ENCODE assay signal across 10 cellular contexts in genomic region chr10:43401627-43402026, GRCh38. TPM values are rescaled to one million over a fixed set of nuclear protein-coding genes. Genes with fewer than 3 reads are reported as not detected.
A peak's percentile ranks its signal among the peaks of the same experiment; 100 is the strongest.
DNase-seq lines count a peak whose midpoint lies in the region; ATAC-seq and TF ChIP-seq lines count a peak whose summit lies in the region.
"Had no signal": no experiment of that assay in that cellular context is flagged by ENCODE, and none has a peak within 500 bp of the region (broad histone marks: within the 10 kb centered on the region; RNA-seq: fewer than 3 reads in every experiment).

No MANE protein-coding gene starts in this region.

- WGBS in mesenchymal stem cell, result no CpG with 5 or more reads among the region's 2 CpGs

- H2BK15ac ChIP-seq in mesenchymal stem cell (ENCODE audit: low read depth, poor library complexity, severe bottlenecking), result no peak overlapping the region

- H3K79me1 ChIP-seq in mesenchymal stem cell (replicated peaks; ENCODE audit: low read length, poor library complexity, severe bottlenecking), result no peaks in the 10 kb centered on the region

- no peak overlapping the region for H2BK5ac ChIP-seq in mesenchymal stem cell (ENCODE audit: low read depth, low read length, poor library complexity, severe bottlenecking)

- H3K18ac ChIP-seq in mesenchymal stem cell (ENCODE audit: low read depth in 1 of 2, low read length in 2 of 2), result no peak overlapping the region

- no peaks in the 10 kb centered on the region for H3K9me3 Mint-ChIP-seq in CD4-positive, CD25-positive, alpha-beta regulatory T cell
- H3K9me3 Mint-ChIP-seq in activated naive CD4-positive, alpha-beta T cell treated with anti-CD3 and anti-CD28 coated beads, Interleukin-2, amount 50 U/mL, for 72 hours, result no peaks in the 10 kb centered on the region

- TF ChIP-seq POLR2A in HCT116 (IDR thresholded peaks at IDR 0.05; ENCODE audit: borderline replicate concordance, extremely low read depth, insufficient read depth, insufficient read length), result no peak

- no peak overlapping the region for H4K91ac ChIP-seq in mesenchymal stem cell (ENCODE audit: low read length)

- no peak overlapping the region for H3K23ac ChIP-seq in mesenchymal stem cell (ENCODE audit: low read length in 2 of 2)

- H3K4me3 ChIP-seq in CD4-positive, CD25-positive, alpha-beta regulatory T cell (ENCODE audit: low read depth, low read length), result peak overlapping the region; percentile 76
- H3K4me3 ChIP-seq in HCT116 (replicated peaks in 1 of 2; ENCODE audit: low read depth in 1 of 2, low read length in 2 of 2) (no peak overlapping the region), mesenchymal stem cell (ENCODE audit: insufficient read depth in 1 of 2, low read depth in 1 of 2, low read length in 2 of 2) (no peak overlapping the region)
- H3K4me3 ChIP-seq: testis had no signal

- H2BK12ac ChIP-seq in mesenchymal stem cell (ENCODE audit: low read length in 2 of 2), result no peak overlapping the region

- no peaks in the 10 kb centered on the region for H3K9me3 ChIP-seq in CD4-positive, CD25-positive, alpha-beta regulatory T cell (ENCODE audit: control insufficient read depth in 2 of 2, low read length in 2 of 2)
- H3K9me3 ChIP-seq in HCT116 (ENCODE audit: control insufficient read depth in 1 of 2, insufficient read depth in 1 of 2, low read depth in 1 of 2, low read length in 2 of 2), result no peaks in the 10 kb centered on the region
- no peaks in the 10 kb centered on the region for H3K9me3 ChIP-seq in mesenchymal stem cell (ENCODE audit: control insufficient read depth, low read length)
- H3K9me3 ChIP-seq: testis had no signal

- peaks cover 63% of the 10 kb centered on the region; the same call in 1 of the 2 replicates for H4K20me1 ChIP-seq in HCT116 (ENCODE audit: insufficient read depth)

- no TSS peak for BruUV-seq in HCT116 (replicated peaks; lab: Mats Ljungman, UMichigan)

- no peak for ATAC-seq in CD4-positive, CD25-positive, alpha-beta regulatory T cell (ENCODE audit: low read depth in 2 of 2)
- ATAC-seq in HCT116 (no peak), HG02623 (IDR thresholded peaks at IDR 0.05; ENCODE audit: unreplicated experiment) (no peak)
- ATAC-seq in activated naive CD4-positive, alpha-beta T cell treated with anti-CD3 and anti-CD28 coated beads, Interleukin-2, amount 50 U/mL, for 72 hours, result no peak

- peak overlapping the region; percentile 70 to 80 (median 72) for H3K27ac Mint-ChIP-seq in CD4-positive, CD25-positive, alpha-beta regulatory T cell
- H3K27ac Mint-ChIP-seq in activated naive CD4-positive, alpha-beta T cell treated with anti-CD3 and anti-CD28 coated beads, Interleukin-2, amount 50 U/mL, for 72 hours, result peak overlapping the region; percentile 19 to 78

- H4K8ac ChIP-seq in mesenchymal stem cell (ENCODE audit: low read length), result no peak overlapping the region

- H2AFZ ChIP-seq in HCT116 (ENCODE audit: low read depth, low read length, poor library complexity, severe bottlenecking), result no peak overlapping the region
- no peak overlapping the region for H2AFZ ChIP-seq in mesenchymal stem cell (ENCODE audit: low read depth, low read length)

- H3K4me2 ChIP-seq in HCT116 (ENCODE audit: low read length) (peak overlapping the region; percentile 93), mesenchymal stem cell (ENCODE audit: low read length, poor library complexity, severe bottlenecking) (no peak overlapping the region)

- H3K4ac ChIP-seq in mesenchymal stem cell (ENCODE audit: low read depth in 1 of 2, low read length in 2 of 2), result no peak overlapping the region

- H3K27ac ChIP-seq in CD4-positive, CD25-positive, alpha-beta regulatory T cell (ENCODE audit: insufficient read depth, low read length, poor library complexity, severe bottlenecking), result peak overlapping the region; percentile 62
- H3K27ac ChIP-seq in HCT116 (ENCODE audit: low read depth, low read length) (peak overlapping the region; percentile 96), mesenchymal stem cell (ENCODE audit: low read length, poor library complexity, severe bottlenecking) (peak overlapping the region; percentile 6)
- H3K27ac ChIP-seq: testis had no signal

- no peak for DNase-seq in CD4-positive, CD25-positive, alpha-beta regulatory T cell
- DNase-seq in HCT116 (ENCODE audit: low read depth, low spot score), result no peak
- no peak for DNase-seq in activated naive CD4-positive, alpha-beta T cell treated with anti-CD3 and anti-CD28 coated beads, Interleukin-2, amount 50 U/mL, for 72 hours (ENCODE audit: low spot score in 2 of 2)
- no peak for DNase-seq in mesenchymal stem cell
- DNase-seq in DMS53 (lab: John Stamatoyannopoulos, UW), result no peak
- no peak for DNase-seq in stimulated activated CD4-positive, alpha-beta T cell treated with anti-CD3 and anti-CD28 coated beads, Interleukin-1b, Interleukin-23, amount 100 ng/mL, for 48 hours
- no peak for DNase-seq in NAMALWA (ENCODE audit: low spot score)
- DNase-seq: EL, testis had no signal

- peak overlapping the region; percentile 78 to 100 (median 98) for H3K4me3 Mint-ChIP-seq in CD4-positive, CD25-positive, alpha-beta regulatory T cell

- TF ChIP-seq RAD21 in HCT116 (IDR thresholded peaks at IDR 0.05; ENCODE audit: low read depth), result no peak

- peaks cover 16% of the 10 kb centered on the region for H3K36me3 Mint-ChIP-seq in CD4-positive, CD25-positive, alpha-beta regulatory T cell
- H3K36me3 Mint-ChIP-seq in activated naive CD4-positive, alpha-beta T cell treated with anti-CD3 and anti-CD28 coated beads, Interleukin-2, amount 50 U/mL, for 72 hours, result peaks cover 38 to 42% of the 10 kb centered on the region in 2 donors

- TF ChIP-seq CTCF in HCT116 (IDR thresholded peaks at IDR 0.05 in 2 of 3, conservative IDR thresholded peaks at IDR 0.05 in 1 of 3; ENCODE audit: borderline replicate concordance in 1 of 3, insufficient read depth in 1 of 3, low read depth in 2 of 3, low read length in 2 of 3), result no peak

- no peak overlapping the region for H2AK5ac ChIP-seq in mesenchymal stem cell (ENCODE audit: low read length, severe bottlenecking)

- H3K9ac ChIP-seq in HCT116 (ENCODE audit: low read length), result peak overlapping the region; percentile 100
- peak overlapping the region; percentile 43 for H3K9ac ChIP-seq in mesenchymal stem cell (ENCODE audit: low read length)

- no peaks in the 10 kb centered on the region for H3K9me2 ChIP-seq in HCT116 (ENCODE audit: insufficient read depth)

- no peak overlapping the region for H2BK120ac ChIP-seq in mesenchymal stem cell (ENCODE audit: low read depth, low read length)

- RAD21 ChIA-PET in HCT116 (lab: Charles Lee; ENCODE audit: low non-redundant PET in 1 of 2, low total read pairs in 2 of 2, uncharacterized antibody in 2 of 2, unreplicated experiment in 2 of 2), result no interaction called here

- H3K4me1 ChIP-seq in CD4-positive, CD25-positive, alpha-beta regulatory T cell (ENCODE audit: control insufficient read depth, insufficient read depth, low read length, poor library complexity, severe bottlenecking), result peaks cover 88% of the 10 kb centered on the region
- H3K4me1 ChIP-seq in HCT116 (ENCODE audit: control insufficient read depth in 1 of 2, insufficient read depth in 2 of 2, low read length in 2 of 2) (peaks cover 75 to 96% of the 10 kb centered on the region in 2 experiments), mesenchymal stem cell (ENCODE audit: control insufficient read depth, insufficient read depth, low read depth, low read length) (peaks cover 22% of the 10 kb centered on the region)

- CTCF ChIA-PET in HCT116 (lab: Charles Lee), result interaction anchor here (1.1 kb wide), 1 partner anchor 11 kb away, joined by 3 read pairs; no protein-coding TSS in a partner anchor

- no peaks in the 10 kb centered on the region for H3K27me3 ChIP-seq in CD4-positive, CD25-positive, alpha-beta regulatory T cell (ENCODE audit: control insufficient read depth, insufficient read depth, low read length)
- H3K27me3 ChIP-seq in HCT116 (ENCODE audit: insufficient read depth, low read length), result no peaks in the 10 kb centered on the region
- no peaks in the 10 kb centered on the region for H3K27me3 ChIP-seq in mesenchymal stem cell (ENCODE audit: control insufficient read depth in 1 of 2, insufficient read depth in 1 of 2, low read length in 2 of 2)
- H3K27me3 ChIP-seq: testis had no signal

- H3K36me3 ChIP-seq in CD4-positive, CD25-positive, alpha-beta regulatory T cell (ENCODE audit: control insufficient read depth, insufficient read depth, low read length), result peaks cover 16% of the 10 kb centered on the region
- H3K36me3 ChIP-seq in HCT116 (ENCODE audit: control insufficient read depth in 1 of 2, insufficient read depth in 2 of 2, low read length in 2 of 2) (peaks cover 7 to 24% of the 10 kb centered on the region in 2 experiments; a peak in 2 of 4 replicates), mesenchymal stem cell (ENCODE audit: control insufficient read depth in 1 of 2, insufficient read depth in 2 of 2, low read depth in 1 of 2, low read length in 2 of 2) (peaks cover 9 to 42% of the 10 kb centered on the region in 2 experiments)

- no peak overlapping the region for H3K14ac ChIP-seq in mesenchymal stem cell (ENCODE audit: low read length in 2 of 2)

- no peaks in the 10 kb centered on the region for H3K27me3 Mint-ChIP-seq in CD4-positive, CD25-positive, alpha-beta regulatory T cell

- intact Hi-C loops in HCT116 (cut with micrococcal nuclease), result no loop called here

- peaks cover 43 to 89% (median 60%) of the 10 kb centered on the region in 4 donors for H3K4me1 Mint-ChIP-seq in CD4-positive, CD25-positive, alpha-beta regulatory T cell

- H3K79me2 ChIP-seq in HCT116 (ENCODE audit: insufficient read depth, low read length), result peaks cover 99% of the 10 kb centered on the region

- POLR2A ChIA-PET in HCT116 (lab: Charles Lee), result no interaction called here

RNA-seq across cellular contexts. Expression of gene HNRNPF, which starts 7.4 kb away (rescaled TPM):
- total RNA-seq in CD4-positive, CD25-positive, alpha-beta regulatory T cell, result 143 TPM
- 100 to 1,000 TPM; 293 to 350 (median 323) TPM for polyA plus RNA-seq in CD4-positive, CD25-positive, alpha-beta regulatory T cell
- 333 TPM for total RNA-seq in HCT116 (2021; ENCODE audit: unreplicated experiment)
- 197 and 213 TPM in 2 replicates for polyA plus RNA-seq in HCT116 (2012)
- total RNA-seq in activated naive CD4-positive, alpha-beta T cell treated with anti-CD3 and anti-CD28 coated beads, Interleukin-2, amount 50 U/mL, for 72 hours, result 100 to 1,000 TPM; 410 to 434 TPM
- polyA plus RNA-seq in mesenchymal stem cell (2013, experiment 1 of 2), result 115 TPM
- polyA plus RNA-seq in mesenchymal stem cell (2013, experiment 2 of 2), result 117 TPM

RNA-seq across cellular contexts. Expression of gene FXYD4, which starts 30.2 kb away (rescaled TPM):
- not detected for total RNA-seq in CD4-positive, CD25-positive, alpha-beta regulatory T cell
- not detected for polyA plus RNA-seq in CD4-positive, CD25-positive, alpha-beta regulatory T cell
- total RNA-seq in HCT116 (2021; ENCODE audit: unreplicated experiment), result 0.71 TPM
- polyA plus RNA-seq in HCT116 (2012), result 2.2 and 3.4 TPM in 2 replicates
- total RNA-seq in activated naive CD4-positive, alpha-beta T cell treated with anti-CD3 and anti-CD28 coated beads, Interleukin-2, amount 50 U/mL, for 72 hours, result not detected
- not detected for polyA plus RNA-seq in mesenchymal stem cell (2013, experiment 1 of 2)
- polyA plus RNA-seq in mesenchymal stem cell (2013, experiment 2 of 2), result not detected

RNA-seq across cellular contexts. Expression of gene ZNF487, which starts 35.3 kb away (rescaled TPM):
- 6.2 TPM for total RNA-seq in CD4-positive, CD25-positive, alpha-beta regulatory T cell
- 1 to 10 TPM; 2.5 to 6.5 (median 4.2) TPM for polyA plus RNA-seq in CD4-positive, CD25-positive, alpha-beta regulatory T cell
- 4.0 TPM for total RNA-seq in HCT116 (2021; ENCODE audit: unreplicated experiment)
- polyA plus RNA-seq in HCT116 (2012), result 2.7 and 3.4 TPM in 2 replicates
- total RNA-seq in activated naive CD4-positive, alpha-beta T cell treated with anti-CD3 and anti-CD28 coated beads, Interleukin-2, amount 50 U/mL, for 72 hours, result 1 to 10 TPM; 2.7 to 4.1 TPM
- polyA plus RNA-seq in mesenchymal stem cell (2013, experiment 1 of 2), result 3.1 TPM
- polyA plus RNA-seq in mesenchymal stem cell (2013, experiment 2 of 2), result 3.3 TPM

Comparison
In these comparisons a context has a peak if more than half of its experiments do, and no peak if none do; other contexts are left out.
1. H3K27ac ChIP-seq: peak in every context shown above with its lines; median percentile 96 in HCT116; 62 in CD4-positive, CD25-positive, alpha-beta regulatory T cell; 6 in mesenchymal stem cell.